ENCODE assay signal across 8 cellular contexts in genomic region chr11:86672007-86672621, GRCh38. TPM values are rescaled to one million over a fixed set of nuclear protein-coding genes. Genes with fewer than 3 reads are reported as not detected.
A peak's percentile ranks its signal among the peaks of the same experiment; 100 is the strongest.
DNase-seq lines count a peak whose midpoint lies in the region; ATAC-seq and TF ChIP-seq lines count a peak whose summit lies in the region.

Gene ME3 (minus strand): TSS chr11:86672616.

- H3F3A ChIP-seq in smooth muscle cell (ENCODE audit: low read depth): no peaks in the 10 kb centered on the region

- H3K36me3 ChIP-seq in kidney epithelial cell (ENCODE audit: control insufficient read depth, insufficient read depth, low read length): no peaks in the 10 kb centered on the region
- H3K36me3 ChIP-seq in smooth muscle cell (ENCODE audit: low read depth): no peaks in the 10 kb centered on the region

- H3K36me3 Mint-ChIP-seq in chondrocyte (ENCODE audit: low read depth): peaks cover 4% of the 10 kb centered on the region

- peak within 1 kb of the TSS; percentile 88 for H3K4me2 ChIP-seq in smooth muscle cell

- peak within 1 kb of the TSS; percentile 92 for H2AFZ ChIP-seq in smooth muscle cell (ENCODE audit: low read depth)

- peaks cover 54% of the 10 kb centered on the region for H3K4me1 Mint-ChIP-seq in chondrocyte (ENCODE audit: low read depth)

- H4K20me1 ChIP-seq in smooth muscle cell (ENCODE audit: low read depth): no peaks in the 10 kb centered on the region

- H3K4me3 ChIP-seq in kidney epithelial cell (ENCODE audit: low read depth, low read length) (peak within 1 kb of the TSS; percentile 59), smooth muscle cell (peak within 1 kb of the TSS; percentile 83)

- no peak within 1 kb of the TSS for H3K27ac ChIP-seq in smooth muscle cell (ENCODE audit: low read depth)

- no peaks in the 10 kb centered on the region for H3K9me3 Mint-ChIP-seq in chondrocyte (ENCODE audit: low read depth)

- DNase-seq in NCI-H345 (lab: John Stamatoyannopoulos, UW) (peak; percentile 69), NCI-H345 treated with DMSO at 0.1 percent for 48 hours (lab: John Stamatoyannopoulos, UW; ENCODE audit: unreplicated experiment) (no peak), NCI-H1092 treated with DMSO at 0.1 percent for 48 hours (lab: John Stamatoyannopoulos, UW) (peak; percentile 93), chondrocyte (ENCODE audit: low spot score) (peak; percentile 94), kidney epithelial cell (ENCODE audit: low read depth) (no peak), smooth muscle cell (lab: John Stamatoyannopoulos, UW; ENCODE audit: unreplicated experiment) (peak; percentile 37)
- DNase-seq in activated CD4-positive, CD25-positive, alpha-beta regulatory T cell treated with anti-CD3 and anti-CD28 coated beads, Interleukin-2, amount 50 U/mL, for 72 hours: peak; percentile 36

- 4% methylated on average over 52 of the region's 52 CpGs for WGBS in smooth muscle cell (ENCODE audit: low lambda C conversion rate)

- H3K4me3 Mint-ChIP-seq in chondrocyte (ENCODE audit: unreplicated experiment): peak within 1 kb of the TSS; percentile 69

- peaks cover 42% of the 10 kb centered on the region for H3K4me1 ChIP-seq in smooth muscle cell (ENCODE audit: low read depth)

- no peaks in the 10 kb centered on the region for H3K27me3 Mint-ChIP-seq in chondrocyte (ENCODE audit: low read depth)

- ATAC-seq in HG03108 (IDR thresholded peaks at IDR 0.05; ENCODE audit: unreplicated experiment): no peak

- no peaks in the 10 kb centered on the region for H3K79me2 ChIP-seq in smooth muscle cell (ENCODE audit: low read depth)

- no peaks in the 10 kb centered on the region for H3K9me3 ChIP-seq in smooth muscle cell (replicated peaks; ENCODE audit: low read depth)

- TF ChIP-seq CTCF in chondrocyte (IDR thresholded peaks at IDR 0.05) (no peak), kidney epithelial cell (IDR thresholded peaks at IDR 0.05; ENCODE audit: insufficient read depth, low read length, poor library complexity, severe bottlenecking) (no peak), smooth muscle cell (IDR thresholded peaks at IDR 0.05; ENCODE audit: borderline replicate concordance, insufficient read depth, poor library complexity, severe bottlenecking) (no peak)

- H3K9ac ChIP-seq in smooth muscle cell (ENCODE audit: low read depth): peak within 1 kb of the TSS; percentile 46

- peak within 1 kb of the TSS; percentile 76 for H3K27ac Mint-ChIP-seq in chondrocyte (ENCODE audit: unreplicated experiment)

- H3K27me3 ChIP-seq in kidney epithelial cell (ENCODE audit: control insufficient read depth, insufficient read depth, low read length) (no peaks in the 10 kb centered on the region), smooth muscle cell (ENCODE audit: low read depth) (no peaks in the 10 kb centered on the region)

RNA-seq across cellular contexts. Expression of gene ME3, which starts in this region (rescaled TPM):
- total RNA-seq in chondrocyte: 10.8 to 14.6 TPM (median 14.2 TPM) in 3 replicates
- total RNA-seq in kidney epithelial cell: 35.7 and 43.1 TPM in 2 replicates
- 8.4 and 9.3 TPM in 2 replicates for total RNA-seq in smooth muscle cell
- 4.2 and 9.7 TPM in 2 replicates for polyA plus RNA-seq in smooth muscle cell

Comparison
In these comparisons a context has a peak if more than half of its experiments do, and no peak if none do; other contexts are left out.
1. DNase-seq: peak in NCI-H345 (single experiment), NCI-H1092 treated with DMSO at 0.1 percent for 48 hours (single experiment), activated CD4-positive, CD25-positive, alpha-beta regulatory T cell treated with anti-CD3 and anti-CD28 coated beads, Interleukin-2, amount 50 U/mL, for 72 hours (single experiment), chondrocyte (single experiment) and smooth muscle cell (single experiment); none in NCI-H345 treated with DMSO at 0.1 percent for 48 hours (single experiment) and kidney epithelial cell (single experiment).